33 cellular contexts compared by ENCODE assay signal in genomic region chr4:99200148-99200547, GRCh38. TPM values are rescaled to one million over a fixed set of nuclear protein-coding genes. Genes with fewer than 3 reads are reported as not detected.
"Had no signal": no experiment of that assay in that cellular context is flagged by ENCODE, and none has a peak within 500 bp of the region (broad histone marks: within the 10 kb centered on the region; RNA-seq: fewer than 3 reads in every experiment).

No MANE protein-coding gene starts in this region.

- FAIRE-seq: colon, endometrium, islet of Langerhans, keratinocyte had no signal

- H3K27ac Mint-ChIP-seq: effector memory CD8-positive, alpha-beta T cell; endodermal cell; mesothelial cell of epicardium had no signal

- H3K36me3 ChIP-seq: esophagus squamous epithelium, gastrocnemius medialis, heart right ventricle, left ventricle myocardium inferior, lower lobe of right lung had no signal

- H3K4me3 ChIP-seq: coronary artery, dorsolateral prefrontal cortex, esophagus squamous epithelium, gastrocnemius medialis, heart right ventricle, left ventricle myocardium inferior, lower lobe of right lung, mucosa of descending colon had no signal

- DNase-seq: dermis blood vessel endothelial cell; dorsolateral prefrontal cortex; effector CD4-positive, alpha-beta T cell; effector memory CD8-positive, alpha-beta T cell; endodermal cell; erythroblast; esophagus squamous epithelium; foreskin fibroblast; foreskin melanocyte; gastrocnemius medialis; glutamatergic neuron; head of caudate nucleus; heart right ventricle; hippocampal formation; kidney glomerular epithelial cell; left colon; left ventricle myocardium inferior; lower lobe of right lung; mesenchymal stem cell; mucosa of descending colon had no signal

- H3K4me1 ChIP-seq: gastrocnemius medialis had no signal

- ATAC-seq: effector memory CD8-positive, alpha-beta T cell; esophagus mucosa; gastrocnemius medialis; heart right ventricle; left colon; lower lobe of right lung; mucosa of descending colon had no signal

- H3K4me1 Mint-ChIP-seq: endodermal cell had no signal

- H3K9me3 ChIP-seq: esophagus squamous epithelium, gastrocnemius medialis, heart right ventricle, left ventricle myocardium inferior, lower lobe of right lung, mucosa of descending colon had no signal

- H3K4me3 Mint-ChIP-seq: effector memory CD8-positive, alpha-beta T cell; endodermal cell; mesothelial cell of epicardium had no signal

- H3K27ac ChIP-seq: coronary artery, dorsolateral prefrontal cortex, epithelial cell of prostate, esophagus squamous epithelium, gastrocnemius medialis, heart right ventricle, left ventricle myocardium inferior, lower lobe of right lung had no signal

- H3K27me3 ChIP-seq: dorsolateral prefrontal cortex, esophagus squamous epithelium, gastrocnemius medialis, heart right ventricle had no signal

- H3K9me3 Mint-ChIP-seq: effector memory CD8-positive, alpha-beta T cell had no signal

RNA-seq across cellular contexts. Expression of gene ADH6, which starts 18.9 kb away (rescaled TPM):
- total RNA-seq: cerebellum, dermis blood vessel endothelial cell, endodermal cell, esophagus mucosa, esophagus squamous epithelium, glomerular endothelial cell, left ventricle myocardium inferior, lung microvascular endothelial cell, mesenteric fat pad, mesothelial cell of epicardium, myocyte had no signal
- polyA plus RNA-seq: heart right ventricle, keratinocyte had no signal

RNA-seq across cellular contexts. Expression of gene ADH4, which starts 56.1 kb away (rescaled TPM):
- total RNA-seq: cerebellum, dermis blood vessel endothelial cell, endodermal cell, glomerular endothelial cell, heart right ventricle, left ventricle myocardium inferior, lung microvascular endothelial cell, mesothelial cell of epicardium, myocyte had no signal
- polyA plus RNA-seq: keratinocyte had no signal
